ENCODE assay signal across 8 cellular contexts in genomic region chr1:66271216-66271903, GRCh38.
DNase-seq lines count a peak whose midpoint lies in the region; ATAC-seq, FAIRE-seq and TF ChIP-seq lines count a peak whose summit lies in the region.

No MANE protein-coding gene starts in this region.

- H3K4me1 Mint-ChIP-seq in immature natural killer cell: peaks cover 23 to 30% of the 10 kb centered on the region in 2 donors

- H3K36me3 Mint-ChIP-seq in immature natural killer cell: no peaks in the 10 kb centered on the region

- DNase-seq in AG09319 (ENCODE audit: extremely low read depth, low read depth) (peak; percentile 97), HCEC 1CT (peak; percentile 96), RCC 7860 (ENCODE audit: low spot score) (peak; percentile 66), brain pericyte (ENCODE audit: low read depth, low spot score) (peak; percentile 92), iPS-NIHi11 (ENCODE audit: low spot score) (peak; percentile 42), skeletal muscle cell (ENCODE audit: low read depth) (peak; percentile 98), immature natural killer cell (no peak)

- H3K4me3 Mint-ChIP-seq in immature natural killer cell: no peak overlapping the region

- H3K4me3 ChIP-seq in skeletal muscle cell (ENCODE audit: low read depth, low read length): no peak overlapping the region

- no peak for ATAC-seq in HG03159 (IDR thresholded peaks at IDR 0.05; ENCODE audit: unreplicated experiment)

- no peak for FAIRE-seq in RCC 7860 (lab: Jason Lieb, UNC)

- no peak for TF ChIP-seq CTCF in AG09319 (IDR thresholded peaks at IDR 0.05; ENCODE audit: low read depth, low read length)

- no peak overlapping the region for H3K27ac Mint-ChIP-seq in immature natural killer cell

- no peaks in the 10 kb centered on the region for H3K9me3 Mint-ChIP-seq in immature natural killer cell

- H3K27me3 Mint-ChIP-seq in immature natural killer cell (ENCODE audit: low read depth in 3 of 3): peaks cover 0 to 3% (median 3%) of the 10 kb centered on the region in 3 donors

Comparison
In these comparisons a context has a peak if more than half of its experiments do, and no peak if none do; other contexts are left out.
1. DNase-seq: peak in AG09319 (single experiment), HCEC 1CT (single experiment), RCC 7860 (single experiment), brain pericyte (single experiment), iPS-NIHi11 (single experiment) and skeletal muscle cell (single experiment); none in immature natural killer cell (0 of 3).